Comparison of ENCODE assay signal across 31 cellular contexts in the genomic region with DNA sequence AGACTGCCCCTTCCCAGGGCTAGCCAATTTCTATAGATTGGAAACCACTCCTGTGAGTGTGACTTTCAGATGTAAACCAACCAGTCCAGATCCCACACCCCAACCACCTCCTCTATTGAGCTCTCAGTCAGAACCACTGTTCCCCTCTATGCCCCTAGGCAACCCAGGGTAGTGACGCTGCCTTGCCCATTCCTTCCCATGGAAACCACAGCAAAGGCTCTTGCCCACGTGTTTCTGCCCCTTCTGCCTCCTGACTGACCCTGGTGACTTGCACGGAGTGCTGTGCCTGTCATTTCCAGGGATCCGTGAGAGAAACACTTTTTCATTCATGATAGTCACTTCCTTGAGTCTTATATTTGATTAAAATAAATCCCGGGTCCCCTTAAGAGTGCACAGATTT. TPM values are rescaled to one million over a fixed set of nuclear protein-coding genes. Genes with fewer than 3 reads are reported as not detected.
"Had no signal": no experiment of that assay in that cellular context is flagged by ENCODE, and none has a peak within 500 bp of the region (broad histone marks: within the 10 kb centered on the region; RNA-seq: fewer than 3 reads in every experiment).

No MANE protein-coding gene starts in this region.

- DNase-seq: activated CD4-positive, alpha-beta T cell treated with anti-CD3 and anti-CD28 coated beads, Interleukin-2, amount 10 ng/mL, durations not matched to agents 7 days and 5 days; activated CD4-positive, alpha-beta T cell treated with anti-CD3 and anti-CD28 coated beads, Interleukin-2, amount 50 U/mL, for 48 hours; activated CD8-positive, alpha-beta T cell treated with anti-CD3 and anti-CD28 coated beads, Interleukin-2, amount 10 ng/mL, durations not matched to agents 7 days and 5 days; activated gamma-delta T cell; activated naive CD4-positive, alpha-beta T cell treated with Interleukin-2 at 50 U/mL for 16 hours; activated naive CD8-positive, alpha-beta T cell treated with anti-CD3 and anti-CD28 coated beads, Interleukin-2, amount 10 ng/mL, durations not matched to agents 7 days and 5 days; activated T-cell treated with anti-CD3 and anti-CD28 coated beads, Interleukin-2, amount 50 U/mL, for 24 hours; amygdala; body of pancreas; caudate nucleus; Kasumi-1; KG1; MM.1S; MV-4-11; NCI-H1092; NCI-H1436 treated with DMSO at 0.1 percent for 48 hours; NCI-H1694 treated with DMSO at 0.1 percent for 48 hours; NCI-H2029; NCI-H524; Peyer's patch; SIG-M5; SW 1271; T-helper 1 cell; T1000; WERI-Rb-1 had no signal

- H3K27ac ChIP-seq: ascending aorta, body of pancreas, Peyer's patch, RWPE1, WERI-Rb-1 had no signal

- H3K4me3 ChIP-seq: ascending aorta, body of pancreas, Peyer's patch had no signal

- H3K27me3 ChIP-seq: ascending aorta, body of pancreas, Peyer's patch had no signal

- H3K9me3 ChIP-seq: ascending aorta, body of pancreas, Peyer's patch had no signal

- H3K36me3 ChIP-seq: ascending aorta, Peyer's patch, WERI-Rb-1 had no signal

- ATAC-seq: activated CD8-positive, alpha-beta T cell treated with anti-CD3 and anti-CD28 coated beads, Interleukin-2, amount 10 ng/mL, durations not matched to agents 7 days and 5 days; body of pancreas; Right ventricle myocardium inferior had no signal

- H3K4me1 ChIP-seq: body of pancreas, Peyer's patch had no signal

RNA-seq across cellular contexts. Expression of a gene that starts 32.4 kb away (rescaled TPM):
- total RNA-seq: activated CD4-positive, alpha-beta T cell treated with anti-CD3 and anti-CD28 coated beads, Interleukin-2, amount 10 ng/mL, durations not matched to agents 7 days and 5 days; activated CD8-positive, alpha-beta T cell treated with anti-CD3 and anti-CD28 coated beads, Interleukin-2, amount 10 ng/mL, durations not matched to agents 7 days and 5 days; activated naive CD8-positive, alpha-beta T cell treated with anti-CD3 and anti-CD28 coated beads, Interleukin-2, amount 10 ng/mL, durations not matched to agents 7 days and 5 days; activated T-helper 2 cell treated with anti-CD3 and anti-CD28 coated beads, Interferon-gamma antibody, Interleukin-2, Interleukin-4, amounts not matched to agents 10 μg/mL and 5 μg/mL and 100 μg/mL, durations not matched to agents 14 hours and 24 hours and 36 hours; bronchial epithelial cell; T-helper 2 cell treated with Interferon-gamma antibody and Interleukin-4, amounts not matched to agents 100 ng/mL and 5 ng/mL, for 36 hours had no signal
